Comparison of ENCODE assay signal across 24 cellular contexts in the genomic region with DNA sequence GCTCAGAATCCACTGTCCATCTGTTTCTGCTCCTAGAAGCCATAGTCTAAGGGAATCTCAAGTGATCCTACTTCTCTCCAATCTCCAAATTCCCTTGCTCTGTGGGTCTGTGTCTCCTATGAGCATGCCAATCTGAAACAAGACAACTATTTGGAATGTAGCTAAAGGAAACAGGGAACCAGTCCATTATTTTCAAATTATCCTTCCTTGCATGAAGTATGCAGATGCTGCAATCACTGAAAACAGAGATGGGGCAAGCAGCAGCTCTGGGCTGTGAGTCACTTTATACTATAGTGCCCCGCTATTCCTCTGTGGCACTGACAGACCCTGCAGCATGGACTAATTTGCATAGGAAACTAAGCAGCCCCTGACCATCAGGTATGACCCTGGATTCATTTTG.
A peak's percentile ranks its signal among the peaks of the same experiment; 100 is the strongest.
DNase-seq lines count a peak whose midpoint lies in the region; ATAC-seq lines count a peak whose summit lies in the region.
"Had no signal": no experiment of that assay in that cellular context is flagged by ENCODE, and none has a peak within 500 bp of the region (broad histone marks: within the 10 kb centered on the region; RNA-seq: fewer than 3 reads in every experiment).

No MANE protein-coding gene starts in this region.

- POLR2A ChIA-PET in T-cell (lab: Charles Lee), result no interaction called here

- H3K4me3 ChIP-seq in CD4-positive, CD25-positive, alpha-beta regulatory T cell (ENCODE audit: low read depth, low read length), result peak overlapping the region; percentile 61
- no peak overlapping the region for H3K4me3 ChIP-seq in skeletal muscle cell (ENCODE audit: low read depth, low read length)
- H3K4me3 ChIP-seq: BLaER1, HAP-1 had no signal

- H3K36me3 ChIP-seq in CD4-positive, CD25-positive, alpha-beta regulatory T cell (ENCODE audit: control insufficient read depth, insufficient read depth, low read length), result no peaks in the 10 kb centered on the region
- H3K36me3 ChIP-seq: BLaER1, HAP-1 had no signal

- no peaks in the 10 kb centered on the region for H3K9me3 ChIP-seq in CD4-positive, CD25-positive, alpha-beta regulatory T cell (ENCODE audit: control insufficient read depth in 2 of 2, low read length in 2 of 2)
- H3K9me3 ChIP-seq: BLaER1, Caco-2, HAP-1 had no signal

- peaks cover 0 to 12% (median 0%) of the 10 kb centered on the region in 4 donors for H3K4me1 Mint-ChIP-seq in CD4-positive, CD25-positive, alpha-beta regulatory T cell
- H3K4me1 Mint-ChIP-seq in T-cell, result peaks cover 0 to 7% (median 0%) of the 10 kb centered on the region in 3 donors
- H3K4me1 Mint-ChIP-seq in effector memory CD8-positive, alpha-beta T cell (ENCODE audit: low read depth in 2 of 2), result no peaks in the 10 kb centered on the region

- no peak overlapping the region for H3K27ac ChIP-seq in CD4-positive, CD25-positive, alpha-beta regulatory T cell (ENCODE audit: insufficient read depth, low read length, poor library complexity, severe bottlenecking)
- H3K27ac ChIP-seq in cingulate gyrus (ENCODE audit: low read depth, low read length), result peak overlapping the region; percentile 93
- H3K27ac ChIP-seq: BLaER1 had no signal

- no peaks in the 10 kb centered on the region for H3K36me3 Mint-ChIP-seq in CD4-positive, CD25-positive, alpha-beta regulatory T cell
- no peaks in the 10 kb centered on the region for H3K36me3 Mint-ChIP-seq in T-cell
- H3K36me3 Mint-ChIP-seq in effector memory CD8-positive, alpha-beta T cell (ENCODE audit: insufficient read depth), result no peaks in the 10 kb centered on the region
- H3K36me3 Mint-ChIP-seq: CD8-positive, alpha-beta T cell had no signal

- DNase-seq in CD4-positive, CD25-positive, alpha-beta regulatory T cell, result no peak
- DNase-seq in T-cell, result no peak
- peak; percentile 5 for DNase-seq in skeletal muscle cell (ENCODE audit: low read depth)
- DNase-seq in hepatic stellate cell (ENCODE audit: low spot score), result no peak
- DNase-seq in effector memory CD8-positive, alpha-beta T cell, result no peak
- no peak for DNase-seq in glomerular visceral epithelial cell (ENCODE audit: extremely low spot score)
- DNase-seq: Caco-2; CD8-positive, alpha-beta T cell; DMS79 treated with DMSO at 0.1 percent for 48 hours; GF-D8; GOT3; HFFc6; Karpas-422; NCI-H1092 treated with DMSO at 0.1 percent for 48 hours; NCI-H1436; NCI-H187 treated with DMSO at 0.1 percent for 48 hours; NCI-H2171 treated with DMSO at 0.1 percent for 48 hours; NCI-H774; NK-92 treated with Interleukin-12 subunit alpha and Interleukin-12 subunit beta, amount 100 ng/mL, for 24 hours; PC-3 had no signal

- H3K4me1 ChIP-seq in CD4-positive, CD25-positive, alpha-beta regulatory T cell (ENCODE audit: control insufficient read depth, insufficient read depth, low read length, poor library complexity, severe bottlenecking), result no peaks in the 10 kb centered on the region
- H3K4me1 ChIP-seq: HAP-1 had no signal

- ATAC-seq in CD4-positive, CD25-positive, alpha-beta regulatory T cell (ENCODE audit: low read depth in 2 of 2), result no peak
- ATAC-seq in T-cell (replicated peaks in 1 of 4), result no peak
- ATAC-seq in effector memory CD8-positive, alpha-beta T cell (replicated peaks), result no peak
- ATAC-seq: CD8-positive, alpha-beta T cell; HepG2; PC-3 had no signal

- peaks cover 4% of the 10 kb centered on the region for H3K27me3 ChIP-seq in CD4-positive, CD25-positive, alpha-beta regulatory T cell (ENCODE audit: control insufficient read depth, insufficient read depth, low read length)
- H3K27me3 ChIP-seq: BLaER1 had no signal

- H3K4me3 Mint-ChIP-seq in CD4-positive, CD25-positive, alpha-beta regulatory T cell, result peak overlapping the region in 2 of 4 donors; percentile 60 to 73
- peak overlapping the region; percentile 40 to 62 (median 56) for H3K4me3 Mint-ChIP-seq in T-cell
- H3K4me3 Mint-ChIP-seq in effector memory CD8-positive, alpha-beta T cell, result no peak overlapping the region
- H3K4me3 Mint-ChIP-seq: CD8-positive, alpha-beta T cell; HFFc6 had no signal

- H3K27ac Mint-ChIP-seq in CD4-positive, CD25-positive, alpha-beta regulatory T cell, result peak overlapping the region in 1 of 3 donors; percentile 66
- peak overlapping the region in 1 of 2 donors; percentile 34 for H3K27ac Mint-ChIP-seq in T-cell
- no peak overlapping the region for H3K27ac Mint-ChIP-seq in effector memory CD8-positive, alpha-beta T cell
- H3K27ac Mint-ChIP-seq: CD8-positive, alpha-beta T cell; HFFc6 had no signal

- H3K9me3 Mint-ChIP-seq in CD4-positive, CD25-positive, alpha-beta regulatory T cell, result peaks cover 0 to 4% (median 0%) of the 10 kb centered on the region in 7 donors
- no peaks in the 10 kb centered on the region for H3K9me3 Mint-ChIP-seq in T-cell
- H3K9me3 Mint-ChIP-seq in effector memory CD8-positive, alpha-beta T cell, result no peaks in the 10 kb centered on the region
- H3K9me3 Mint-ChIP-seq: CD8-positive, alpha-beta T cell; HFFc6 had no signal

- peaks cover 6% of the 10 kb centered on the region for H3K27me3 Mint-ChIP-seq in CD4-positive, CD25-positive, alpha-beta regulatory T cell
- peaks cover 12 to 19% of the 10 kb centered on the region in 2 donors for H3K27me3 Mint-ChIP-seq in T-cell
- peaks cover 16 to 64% of the 10 kb centered on the region in 2 donors for H3K27me3 Mint-ChIP-seq in effector memory CD8-positive, alpha-beta T cell

- CTCF ChIA-PET in T-cell (lab: Charles Lee), result no interaction called here

Comparison
In these comparisons a context has a peak if more than half of its experiments do, and no peak if none do; other contexts are left out.
1. H3K4me3 Mint-ChIP-seq: peak in T-cell (3 of 3); none in effector memory CD8-positive, alpha-beta T cell (0 of 2).